In genomic region chr7:15778191-15778590, GRCh38 we compare ENCODE assay signal across 32 cellular contexts.
"Had no signal": no experiment of that assay in that cellular context is flagged by ENCODE, and none has a peak within 500 bp of the region (broad histone marks: within the 10 kb centered on the region; RNA-seq: fewer than 3 reads in every experiment).

No MANE protein-coding gene starts in this region.

- H3K36me3 Mint-ChIP-seq: activated naive CD4-positive, alpha-beta T cell treated with anti-CD3 and anti-CD28 coated beads, Interleukin-2, amount 50 U/mL, for 24 hours; immature natural killer cell; natural killer cell; stimulated activated naive B cell treated with anti-CD40 and anti-IgM and Interleukin-4, amounts not matched to agents 10 μg/mL and 1 μg/mL and 100 μg/mL, for 72 hours had no signal

- H3K4me1 Mint-ChIP-seq: activated B cell treated with CpG ODN at 0.5 μM for 24 hours; activated naive CD4-positive, alpha-beta T cell treated with anti-CD3 and anti-CD28 coated beads, Interleukin-2, amount 50 U/mL, for 24 hours; immature natural killer cell; natural killer cell; stimulated activated naive B cell treated with anti-CD40 and anti-IgM and Interleukin-4, amounts not matched to agents 10 μg/mL and 1 μg/mL and 100 μg/mL, for 72 hours had no signal

- DNase-seq: activated B cell treated with CpG ODN at 0.5 μM for 24 hours; activated CD4-positive, alpha-beta T cell treated with anti-CD3 and anti-CD28 coated beads, Interleukin-2, amount 50 U/mL, for 1 hour; activated CD8-positive, alpha-beta T cell treated with anti-CD3 and anti-CD28 coated beads, Interleukin-2, amount 10 ng/mL, durations not matched to agents 7 days and 5 days; activated gamma-delta T cell treated with Interleukin-2 at 50 U/mL for 16 hours; central memory CD4-positive, alpha-beta T cell; endodermal cell; gastrocnemius medialis; glutamatergic neuron; hippocampal formation; immature natural killer cell; kidney; lower lobe of right lung; mesendoderm; natural killer cell; ovary; SK-N-SH; stimulated activated CD4-positive, alpha-beta T cell treated with anti-CD3 and anti-CD28 coated beads, Interleukin-15, amount 100 ng/mL, for 24 hours; stimulated activated CD4-positive, alpha-beta T cell treated with anti-CD3 and anti-CD28 coated beads, Interleukin-2, amount 100 ng/mL, for 24 hours; stimulated activated naive B cell treated with anti-CD40 and anti-IgM and Interleukin-4, amounts not matched to agents 10 μg/mL and 1 μg/mL and 100 μg/mL, for 72 hours; SW 1271; T1000; tibial artery; upper lobe of right lung had no signal

- H3K9ac ChIP-seq: SK-N-SH had no signal

- ATAC-seq: activated CD8-positive, alpha-beta T cell treated with anti-CD3 and anti-CD28 coated beads, Interleukin-2, amount 10 ng/mL, durations not matched to agents 7 days and 5 days; gastrocnemius medialis; left lobe of liver; lower lobe of right lung; natural killer cell; stimulated activated naive B cell treated with anti-CD40 and anti-IgM and Interleukin-4, amounts not matched to agents 10 μg/mL and 1 μg/mL and 100 μg/mL, for 72 hours; upper lobe of right lung had no signal

- H3K36me3 ChIP-seq: breast epithelium, gastrocnemius medialis, lower lobe of right lung, neutrophil, ovary, suprapubic skin, tibial artery, upper lobe of right lung had no signal

- H3K27ac ChIP-seq: breast epithelium, epithelial cell of prostate, gastrocnemius medialis, lower lobe of right lung, neutrophil, ovary, suprapubic skin, tibial artery, upper lobe of right lung had no signal

- H3K4me3 Mint-ChIP-seq: activated B cell treated with CpG ODN at 0.5 μM for 24 hours; activated CD8-positive, alpha-beta T cell treated with anti-CD3 and anti-CD28 coated beads, Interleukin-2, amount 10 ng/mL, durations not matched to agents 7 days and 5 days; activated naive CD4-positive, alpha-beta T cell treated with anti-CD3 and anti-CD28 coated beads, Interleukin-2, amount 50 U/mL, for 24 hours; activated T-helper 1 cell treated with anti-CD3 and anti-CD28 coated beads, Interleukin-12 subunit alpha, Interleukin-12 subunit beta, Interleukin-2, Interleukin-4 antibody, amounts not matched to agents 30 ng/mL and 10 ng/mL and 1 ng/mL, durations not matched to agents 14 hours and 24 hours and 36 hours; endodermal cell; immature natural killer cell; natural killer cell; stimulated activated naive B cell treated with anti-CD40 and anti-IgM and Interleukin-4, amounts not matched to agents 10 μg/mL and 1 μg/mL and 100 μg/mL, for 72 hours; T-helper 1 cell treated with Interleukin-12 subunit alpha and Interleukin-12 subunit beta and Interleukin-4 antibody, amounts not matched to agents 30 μg/mL and 1 μg/mL, for 36 hours had no signal

- H3K4me3 ChIP-seq: breast epithelium, gastrocnemius medialis, lower lobe of right lung, ovary, suprapubic skin, tibial artery, upper lobe of right lung had no signal

- H3K4me2 ChIP-seq: SK-N-SH had no signal

- FAIRE-seq: kidney had no signal

- H3K27me3 Mint-ChIP-seq: activated B cell treated with CpG ODN at 0.5 μM for 24 hours; activated naive CD4-positive, alpha-beta T cell treated with anti-CD3 and anti-CD28 coated beads, Interleukin-2, amount 50 U/mL, for 24 hours; progenitor cell of endocrine pancreas; stimulated activated naive B cell treated with anti-CD40 and anti-IgM and Interleukin-4, amounts not matched to agents 10 μg/mL and 1 μg/mL and 100 μg/mL, for 72 hours had no signal

- H3K27me3 ChIP-seq: breast epithelium, gastrocnemius medialis, neutrophil, ovary, suprapubic skin, tibial artery, upper lobe of right lung had no signal

- H3K9me3 ChIP-seq: breast epithelium, gastrocnemius medialis, lower lobe of right lung, neutrophil, ovary, SK-N-SH, suprapubic skin, tibial artery, upper lobe of right lung had no signal

- H3K9me3 Mint-ChIP-seq: endodermal cell; T-helper 1 cell treated with Interleukin-12 subunit alpha and Interleukin-12 subunit beta and Interleukin-4 antibody, amounts not matched to agents 30 μg/mL and 1 μg/mL, for 36 hours had no signal

- H3K4me1 ChIP-seq: breast epithelium, gastrocnemius medialis, lower lobe of right lung, suprapubic skin, tibial artery, upper lobe of right lung had no signal

- H3K27ac Mint-ChIP-seq: activated B cell treated with CpG ODN at 0.5 μM for 24 hours; activated CD8-positive, alpha-beta T cell treated with anti-CD3 and anti-CD28 coated beads, Interleukin-2, amount 10 ng/mL, durations not matched to agents 7 days and 5 days; activated naive CD4-positive, alpha-beta T cell treated with anti-CD3 and anti-CD28 coated beads, Interleukin-2, amount 50 U/mL, for 24 hours; activated T-helper 1 cell treated with anti-CD3 and anti-CD28 coated beads, Interleukin-12 subunit alpha, Interleukin-12 subunit beta, Interleukin-2, Interleukin-4 antibody, amounts not matched to agents 30 ng/mL and 10 ng/mL and 1 ng/mL, durations not matched to agents 14 hours and 24 hours and 36 hours; endodermal cell; immature natural killer cell; natural killer cell; progenitor cell of endocrine pancreas; stimulated activated naive B cell treated with anti-CD40 and anti-IgM and Interleukin-4, amounts not matched to agents 10 μg/mL and 1 μg/mL and 100 μg/mL, for 72 hours; T-helper 1 cell treated with Interleukin-12 subunit alpha and Interleukin-12 subunit beta and Interleukin-4 antibody, amounts not matched to agents 30 μg/mL and 1 μg/mL, for 36 hours had no signal
